Comparison of ENCODE assay signal across 15 cellular contexts in genomic region chr11:117639601-117640000, GRCh38.
DNase-seq lines count a peak whose midpoint lies in the region; ATAC-seq and TF ChIP-seq lines count a peak whose summit lies in the region.
"Had no signal": no experiment of that assay in that cellular context is flagged by ENCODE, and none has a peak within 500 bp of the region (broad histone marks: within the 10 kb centered on the region; RNA-seq: fewer than 3 reads in every experiment).

No MANE protein-coding gene starts in this region.

- TF ChIP-seq POLR2A in spleen (IDR thresholded peaks at IDR 0.05) = no peak

- H3K4me1 ChIP-seq in spleen = no peaks in the 10 kb centered on the region
- H3K4me1 ChIP-seq: BLaER1 treated with 17β-estradiol and CSF1 and Interleukin-3, amounts not matched to agents 10 nM and 100 nM had no signal

- DNase-seq in NCI-H69 (lab: John Stamatoyannopoulos, UW) = peak; percentile 19
- no peak for DNase-seq in caudate nucleus (lab: John Stamatoyannopoulos, UW)
- DNase-seq in spleen = peak; percentile 30
- DNase-seq in activated CD8-positive, alpha-beta memory T cell treated with anti-CD3 and anti-CD28 coated beads for 24 hours = no peak
- no peak for DNase-seq in stimulated activated naive CD4-positive, alpha-beta T cell treated with Interleukin-2 at 50 U/mL for 16 hours (lab: John Stamatoyannopoulos, UW)
- no peak for DNase-seq in NOMO-1 treated with dmso at 0.1 percent for 144 hours (lab: John Stamatoyannopoulos, UW; ENCODE audit: unreplicated experiment)
- DNase-seq: Calu3; CD8-positive, alpha-beta T cell; HCEC 1CT; HFFc6 had no signal

- H3K27me3 ChIP-seq in layer of hippocampus (ENCODE audit: control insufficient read depth, insufficient read depth, low read length) = no peaks in the 10 kb centered on the region
- H3K27me3 ChIP-seq in spleen (replicated peaks in 1 of 7) = peaks cover 0 to 10% (median 0%) of the 10 kb centered on the region in 7 donors
- H3K27me3 ChIP-seq: BLaER1 treated with 17β-estradiol and CSF1 and Interleukin-3, amounts not matched to agents 10 nM and 100 nM had no signal

- intact Hi-C loops in spleen (cut with DNase I; ENCODE audit: low total_unique reads) = no loop called here

- no peak for TF ChIP-seq CTCF in spleen (IDR thresholded peaks at IDR 0.05 in 8 of 11, conservative IDR thresholded peaks at IDR 0.05 in 3 of 11)

- ATAC-seq in GM19395 (IDR thresholded peaks at IDR 0.05; ENCODE audit: unreplicated experiment) = no peak
- ATAC-seq: CD8-positive, alpha-beta T cell; GM23338; HepG2 had no signal

- 82 to 90% (median 87%) methylated on average over 8 of the region's 8 CpGs for WGBS in spleen, 5 donors

- H3K9me3 ChIP-seq in spleen = no peaks in the 10 kb centered on the region
- H3K9me3 ChIP-seq: BLaER1 treated with 17β-estradiol and CSF1 and Interleukin-3, amounts not matched to agents 10 nM and 100 nM had no signal

- no peak overlapping the region for H3K4me3 ChIP-seq in spleen
- H3K4me3 ChIP-seq: BLaER1 treated with 17β-estradiol and CSF1 and Interleukin-3, amounts not matched to agents 10 nM and 100 nM; GM23338 had no signal

- H3K27ac ChIP-seq in caudate nucleus (ENCODE audit: low read depth, low read length) (peak overlapping the region; percentile 97), layer of hippocampus (ENCODE audit: low read depth, low read length) (peak overlapping the region; percentile 93), spleen (no peak overlapping the region)
- H3K27ac ChIP-seq: BLaER1 treated with 17β-estradiol and CSF1 and Interleukin-3, amounts not matched to agents 10 nM and 100 nM had no signal

- no peaks in the 10 kb centered on the region for H3K36me3 ChIP-seq in spleen
- H3K36me3 ChIP-seq: BLaER1 treated with 17β-estradiol and CSF1 and Interleukin-3, amounts not matched to agents 10 nM and 100 nM had no signal

Comparison
In these comparisons a context has a peak if more than half of its experiments do, and no peak if none do; other contexts are left out.
1. DNase-seq: peak in NCI-H69 (single experiment) and spleen (single experiment); none in caudate nucleus (0 of 61), activated CD8-positive, alpha-beta memory T cell treated with anti-CD3 and anti-CD28 coated beads for 24 hours (single experiment), stimulated activated naive CD4-positive, alpha-beta T cell treated with Interleukin-2 at 50 U/mL for 16 hours (single experiment) and NOMO-1 treated with dmso at 0.1 percent for 144 hours (single experiment).
2. H3K27ac ChIP-seq: peak in caudate nucleus (single experiment) and layer of hippocampus (single experiment); none in spleen (0 of 8).